ENCODE assay signal across 8 cellular contexts in genomic region chr6:28586273-28586672, GRCh38.
DNase-seq lines count a peak whose midpoint lies in the region; ATAC-seq and TF ChIP-seq lines count a peak whose summit lies in the region.
"Had no signal": no experiment of that assay in that cellular context is flagged by ENCODE, and none has a peak within 500 bp of the region (broad histone marks: within the 10 kb centered on the region; RNA-seq: fewer than 3 reads in every experiment).

No MANE protein-coding gene starts in this region.

- no peaks in the 10 kb centered on the region for H3K9me3 ChIP-seq in H9 (ENCODE audit: control insufficient read depth, low read depth, low read length)
- no peaks in the 10 kb centered on the region for H3K9me3 ChIP-seq in SK-N-MC (ENCODE audit: low read depth, low read length)
- no peaks in the 10 kb centered on the region for H3K9me3 ChIP-seq in hepatocyte (ENCODE audit: low read depth)

- H3K56ac ChIP-seq in H9 (ENCODE audit: insufficient read length, low read depth, low read length): no peak overlapping the region

- H3K23me2 ChIP-seq in H9 (ENCODE audit: insufficient read length, low read depth, low read length, poor library complexity, severe bottlenecking): peaks cover 18% of the 10 kb centered on the region

- H3K27me3 ChIP-seq in H9 (ENCODE audit: insufficient read depth, low read length) (no peaks in the 10 kb centered on the region), hepatocyte (no peaks in the 10 kb centered on the region), rectal smooth muscle tissue (ENCODE audit: control insufficient read depth, insufficient read depth, low read length) (peaks cover 15% of the 10 kb centered on the region)

- H3K36me3 Mint-ChIP-seq in H9 (ENCODE audit: insufficient read depth in 1 of 3, low read depth in 3 of 3): no peaks in the 10 kb centered on the region

- peak overlapping the region in 1 of 3 experiments; percentile 90; a peak in 3 of 7 replicates for H3K27ac Mint-ChIP-seq in H9

- no peak overlapping the region for H2BK120ac ChIP-seq in H9 (ENCODE audit: low read depth, low read length, poor library complexity, severe bottlenecking)

- no peak overlapping the region for H3K14ac ChIP-seq in H9 (ENCODE audit: insufficient read depth, low read length)

- H3K4ac ChIP-seq in H9 (ENCODE audit: low read depth, low read length): no peak overlapping the region

- no peak for TF ChIP-seq CTCF in H9 (conservative IDR thresholded peaks at IDR 0.05)
- TF ChIP-seq CTCF in hepatocyte (IDR thresholded peaks at IDR 0.05; ENCODE audit: poor library complexity): no peak

- no peak overlapping the region for H4K91ac ChIP-seq in H9 (ENCODE audit: insufficient read length, low read depth, low read length)

- no peak overlapping the region for H4K5ac ChIP-seq in H9 (ENCODE audit: insufficient read length, low read depth, low read length)

- H3K4me3 ChIP-seq in SK-N-MC (peak overlapping the region; percentile 97), hepatocyte (peak overlapping the region; percentile 66), rectal smooth muscle tissue (ENCODE audit: low read length) (peak overlapping the region; percentile 79)

- H4K20me1 ChIP-seq in H9 (ENCODE audit: control insufficient read depth, insufficient read depth, insufficient read length): no peaks in the 10 kb centered on the region
- no peaks in the 10 kb centered on the region for H4K20me1 ChIP-seq in hepatocyte (ENCODE audit: insufficient read depth, poor library complexity, severe bottlenecking)

- no peak overlapping the region for H3T11ph ChIP-seq in H9 (ENCODE audit: low read length)

- H3K4me1 ChIP-seq in H9 (ENCODE audit: insufficient read depth, low read length): 0 out of 2 replicates have a peak, but pooled peaks cover 3% of the 10 kb centered on the region
- peaks cover 21% of the 10 kb centered on the region for H3K4me1 ChIP-seq in hepatocyte (ENCODE audit: insufficient read depth)
- H3K4me1 ChIP-seq in rectal smooth muscle tissue (ENCODE audit: control insufficient read depth, insufficient read depth, low read length): no peaks in the 10 kb centered on the region

- H2BK15ac ChIP-seq in H9 (ENCODE audit: low read depth, low read length): no peak overlapping the region

- H3K27ac ChIP-seq in H9 (ENCODE audit: insufficient read length, low read depth, low read length) (peak overlapping the region; percentile 58), SK-N-MC (no peak overlapping the region), hepatocyte (peak overlapping the region; percentile 92), rectal smooth muscle tissue (ENCODE audit: low read depth, low read length) (no peak overlapping the region)

- H3K9me2 ChIP-seq in hepatocyte (replicated peaks; ENCODE audit: insufficient read depth): no peaks in the 10 kb centered on the region

- H2AK5ac ChIP-seq in H9 (ENCODE audit: insufficient read length, low read length): no peak overlapping the region

- no peak overlapping the region for H2BK12ac ChIP-seq in H9 (ENCODE audit: insufficient read length, low read depth, low read length)

- peaks cover 28 to 35% of the 10 kb centered on the region in 2 experiments for H3K4me1 Mint-ChIP-seq in H9

- no CpG with 5 or more reads among the region's 6 CpGs for WGBS in H9 (ENCODE audit: extremely low coverage, insufficient read length, low lambda C conversion rate)
- 38% methylated on average over 6 of the region's 6 CpGs for WGBS in hepatocyte (ENCODE audit: low lambda C conversion rate, missing lambda C conversion rate)

- no peaks in the 10 kb centered on the region for H3K79me1 ChIP-seq in H9 (ENCODE audit: insufficient read depth, low read depth, low read length, poor library complexity, severe bottlenecking)

- no peak for DNase-seq in H9
- no peak for DNase-seq in SK-N-MC (ENCODE audit: low read depth, low spot score)
- DNase-seq in hepatocyte (ENCODE audit: low spot score): peak; percentile 60
- DNase-seq in pons (ENCODE audit: low spot score): no peak
- no peak for DNase-seq in sciatic nerve (ENCODE audit: low spot score)
- no peak for DNase-seq in MV-4-11 (lab: John Stamatoyannopoulos, UW)
- DNase-seq: SHP77 treated with DMSO at 0.1 percent for 48 hours had no signal

- peaks cover 0 to 3% of the 10 kb centered on the region in 2 experiments; a peak in 1 of 5 replicates for H3K9me3 Mint-ChIP-seq in H9

- peaks cover 14% of the 10 kb centered on the region for H3K27me3 Mint-ChIP-seq in H9 (ENCODE audit: low read depth)

- H2BK5ac ChIP-seq in H9 (ENCODE audit: insufficient read length, low read length): no peak overlapping the region

- H3K9ac ChIP-seq in H9 (ENCODE audit: extremely low read depth, insufficient read length, low read length): peak overlapping the region; percentile 88
- peak overlapping the region; percentile 91 for H3K9ac ChIP-seq in SK-N-MC (ENCODE audit: insufficient read length)
- no peak overlapping the region for H3K9ac ChIP-seq in rectal smooth muscle tissue (ENCODE audit: low read length)

- peak overlapping the region; percentile 95 for H3K4me2 ChIP-seq in H9 (ENCODE audit: insufficient read depth, insufficient read length, low read length)
- peak overlapping the region; percentile 82 for H3K4me2 ChIP-seq in hepatocyte

- ATAC-seq in sciatic nerve: no peak

- no peak overlapping the region for H3K18ac ChIP-seq in H9 (ENCODE audit: insufficient read length, low read depth, low read length)

- H3K79me2 ChIP-seq in H9 (ENCODE audit: insufficient read depth, low read length) (no peaks in the 10 kb centered on the region), hepatocyte (peaks cover 35% of the 10 kb centered on the region)

- H3K4me3 Mint-ChIP-seq in H9: peak overlapping the region; percentile 91 to 98

- H2BK20ac ChIP-seq in H9 (ENCODE audit: low read depth, low read length, poor library complexity, severe bottlenecking): no peak overlapping the region

- no peaks in the 10 kb centered on the region for H3K36me3 ChIP-seq in SK-N-MC (ENCODE audit: insufficient read depth, low read length)
- H3K36me3 ChIP-seq in hepatocyte (replicated peaks; ENCODE audit: insufficient read depth, low read depth): no peaks in the 10 kb centered on the region
- no peaks in the 10 kb centered on the region for H3K36me3 ChIP-seq in rectal smooth muscle tissue (ENCODE audit: control insufficient read depth, insufficient read depth, low read length)

- H2AFZ ChIP-seq in H9 (ENCODE audit: low read length) (no peak overlapping the region), hepatocyte (peak overlapping the region; percentile 72)

- intact Hi-C loops in sciatic nerve (cut with DNase I): no loop called here

- H3K23ac ChIP-seq in H9 (ENCODE audit: insufficient read length, low read depth, low read length): no peak overlapping the region

- H4K8ac ChIP-seq in H9 (replicated peaks; ENCODE audit: insufficient read length, low read depth, low read length): no peak overlapping the region

Comparison
In these comparisons a context has a peak if more than half of its experiments do, and no peak if none do; other contexts are left out.
1. H3K27ac ChIP-seq: peak in H9 (single experiment) and hepatocyte (single experiment); none in SK-N-MC (single experiment) and rectal smooth muscle tissue (single experiment).
2. Peak in every context shown above with its lines, with median percentiles within 50 percentile points of each other: H3K4me3 ChIP-seq.